Comparison of ENCODE assay signal across 8 cellular contexts in genomic region chr15:89647191-89647851, GRCh38. TPM values are rescaled to one million over a fixed set of nuclear protein-coding genes. Genes with fewer than 3 reads are reported as not detected.
DNase-seq lines count a peak whose midpoint lies in the region; ATAC-seq, FAIRE-seq and TF ChIP-seq lines count a peak whose summit lies in the region.

No MANE protein-coding gene starts in this region.

- H3K36me3 ChIP-seq in H1 (ENCODE audit: control insufficient read depth in 2 of 4, insufficient read depth in 4 of 4, low read length in 3 of 4) (peaks cover 0 to 20% (median 9%) of the 10 kb centered on the region in 4 experiments; a peak in 5 of 8 replicates), mesendoderm (ENCODE audit: control insufficient read depth, insufficient read depth, low read length) (peaks cover 3% of the 10 kb centered on the region)

- H4K8ac ChIP-seq in H1 (ENCODE audit: extremely low read depth, insufficient read depth, low read length) (no peak overlapping the region), mesendoderm (ENCODE audit: low read depth, low read length) (no peak overlapping the region)

- no peaks in the 10 kb centered on the region for H3K9me3 ChIP-seq in H1 (ENCODE audit: insufficient read depth in 2 of 2, low read depth in 1 of 2, low read length in 1 of 2)

- H2AFZ ChIP-seq in H1 (ENCODE audit: low read length), result no peak overlapping the region; the same call in 1 of the 2 replicates

- H2BK5ac ChIP-seq in H1 (ENCODE audit: low read depth, low read length) (no peak overlapping the region), mesendoderm (ENCODE audit: low read length) (no peak overlapping the region)

- peak overlapping the region in 1 of 4 experiments; percentile 17; a peak in 1 of 8 replicates for H3K4me3 ChIP-seq in H1 (ENCODE audit: extremely low read depth in 1 of 4, insufficient read depth in 2 of 4, low read depth in 3 of 4, low read length in 4 of 4)
- H3K4me3 ChIP-seq in mesendoderm (ENCODE audit: low read length), result no peak overlapping the region

- H3K18ac ChIP-seq in H1 (ENCODE audit: extremely low read depth, low read length) (no peak overlapping the region), mesendoderm (ENCODE audit: low read length) (no peak overlapping the region)

- peaks cover 0 to 7% of the 10 kb centered on the region in 2 experiments for H4K20me1 ChIP-seq in H1 (replicated peaks in 1 of 2; ENCODE audit: control insufficient read depth in 1 of 2, insufficient read depth in 2 of 2, low read length in 2 of 2)

- no peak overlapping the region for H2BK20ac ChIP-seq in H1 (ENCODE audit: low read length)

- no peak overlapping the region for H2BK120ac ChIP-seq in H1 (replicated peaks; ENCODE audit: low read depth, low read length)
- no peak overlapping the region for H2BK120ac ChIP-seq in mesendoderm (ENCODE audit: low read depth, low read length)

- H3K79me1 ChIP-seq in H1 (ENCODE audit: low read depth, low read length), result no peaks in the 10 kb centered on the region
- H3K79me1 ChIP-seq in mesendoderm (ENCODE audit: low read length), result peaks cover 6% of the 10 kb centered on the region

- TF ChIP-seq EP300 in H1 (IDR thresholded peaks at IDR 0.05; ENCODE audit: borderline replicate concordance in 1 of 2, low read depth in 2 of 2, low read length in 2 of 2), result no peak

- H2AK5ac ChIP-seq in H1 (ENCODE audit: low read depth, low read length) (no peak overlapping the region), mesendoderm (ENCODE audit: low read length) (no peak overlapping the region)

- POLR2A ChIA-PET in H1 (lab: Charles Lee; ENCODE audit: partially characterized antibody), result interaction anchor here (1.1 to 1.3 kb wide), 3 partner anchors 9 to 24 kb away, joined by 3 to 4 read pairs (median 4); no protein-coding TSS in a partner anchor

- H3K79me2 ChIP-seq in H1 (ENCODE audit: control insufficient read depth in 1 of 2, insufficient read depth in 2 of 2, low read length in 2 of 2), result no peaks in the 10 kb centered on the region
- H3K79me2 ChIP-seq in mesendoderm (ENCODE audit: control insufficient read depth, insufficient read depth, low read length), result no peaks in the 10 kb centered on the region

- H3K27me3 ChIP-seq in H1 (replicated peaks in 1 of 4; ENCODE audit: control insufficient read depth in 3 of 4, extremely low read depth in 1 of 4, insufficient read depth in 3 of 4, low read length in 3 of 4) (no peaks in the 10 kb centered on the region), mesendoderm (ENCODE audit: insufficient read depth, low read length, poor library complexity) (no peaks in the 10 kb centered on the region)

- no peak for FAIRE-seq in H1 (lab: Jason Lieb, UNC)

- H4K5ac ChIP-seq in H1 (ENCODE audit: insufficient read length, low read depth, low read length), result no peak overlapping the region
- no peak overlapping the region for H4K5ac ChIP-seq in mesendoderm (ENCODE audit: low read length)

- H2BK15ac ChIP-seq in H1 (ENCODE audit: low read length), result no peak overlapping the region
- H2BK15ac ChIP-seq in mesendoderm (replicated peaks; ENCODE audit: low read depth), result no peak overlapping the region

- peak; percentile 58 to 64 for TF ChIP-seq RAD21 in H1 (IDR thresholded peaks at IDR 0.05 in 1 of 2, conservative IDR thresholded peaks at IDR 0.05 in 1 of 2; ENCODE audit: low read depth in 2 of 2, low read length in 2 of 2)

- H4K91ac ChIP-seq in H1 (replicated peaks; ENCODE audit: insufficient read length, low read length), result no peak overlapping the region

- H3K27ac ChIP-seq in 22Rv1 (no peak overlapping the region), H1 (ENCODE audit: low read depth, low read length) (no peak overlapping the region), mesendoderm (ENCODE audit: low read depth, low read length) (no peak overlapping the region)

- H3K4me1 ChIP-seq in H1 (replicated peaks in 1 of 4; ENCODE audit: control insufficient read depth in 3 of 4, insufficient read depth in 4 of 4, low read length in 3 of 4) (no peaks in the 10 kb centered on the region), mesendoderm (ENCODE audit: control insufficient read depth, low read depth, low read length) (no peaks in the 10 kb centered on the region)

- H3K56ac ChIP-seq in H1 (replicated peaks; ENCODE audit: insufficient read length, low read depth, low read length), result no peak overlapping the region
- H3K56ac ChIP-seq in mesendoderm (ENCODE audit: low read length), result no peak overlapping the region

- H3K4ac ChIP-seq in H1 (replicated peaks; ENCODE audit: insufficient read length, low read depth, low read length), result no peak overlapping the region
- H3K4ac ChIP-seq in mesendoderm (ENCODE audit: low read depth, low read length), result no peak overlapping the region

- peak overlapping the region; percentile 10 to 62 for H3K4me2 ChIP-seq in H1 (ENCODE audit: insufficient read depth in 1 of 2, low read depth in 2 of 2, low read length in 2 of 2)
- no peak overlapping the region for H3K4me2 ChIP-seq in mesendoderm (ENCODE audit: low read length)

- no peaks in the 10 kb centered on the region for H3K23me2 ChIP-seq in H1 (ENCODE audit: low read depth, low read length)

- TF ChIP-seq POLR2A in GM18505 (IDR thresholded peaks at IDR 0.05; ENCODE audit: borderline replicate concordance, extremely low read depth, insufficient read depth, insufficient read length), result no peak
- TF ChIP-seq POLR2A in H1 (IDR thresholded peaks at IDR 0.05; ENCODE audit: control extremely low read depth in 1 of 2, low read depth in 2 of 2, low read length in 2 of 2), result no peak

- ATAC-seq in GM18505 (IDR thresholded peaks at IDR 0.05; ENCODE audit: unreplicated experiment) (peak; percentile 52), GM18519 (IDR thresholded peaks at IDR 0.05; ENCODE audit: low FRiP score, unreplicated experiment) (no peak)

- H2BK12ac ChIP-seq in H1 (ENCODE audit: low read depth, low read length), result no peak overlapping the region

- H3K23ac ChIP-seq in H1 (ENCODE audit: insufficient read length) (no peak overlapping the region), mesendoderm (ENCODE audit: low read length) (no peak overlapping the region)

- H3K9ac ChIP-seq in H1 (replicated peaks in 1 of 4; ENCODE audit: extremely low read depth in 1 of 4, low read depth in 3 of 4, low read length in 3 of 4) (no peak overlapping the region), mesendoderm (ENCODE audit: low read length) (no peak overlapping the region)

- TF ChIP-seq CTCF in 22Rv1 (IDR thresholded peaks at IDR 0.05) (peak; percentile 97), H1 (IDR thresholded peaks at IDR 0.05; ENCODE audit: control extremely low read depth in 1 of 3, insufficient read depth in 1 of 3, low read depth in 1 of 3, low read length in 3 of 3) (peak; percentile 85 to 98 (median 98))

- DNase-seq in NCI-H69 (lab: John Stamatoyannopoulos, UW) (peak; percentile 38), H1 (ENCODE audit: low read depth in 1 of 2, low spot score in 2 of 2) (peak; percentile 39 to 99), mesendoderm (peak; percentile 75)
- peak; percentile 17 to 42 for DNase-seq in activated CD8-positive, alpha-beta memory T cell treated with anti-CD3 and anti-CD28 coated beads for 1 hour (ENCODE audit: extremely low read depth in 1 of 2, low read depth in 1 of 2)
- DNase-seq in stimulated activated CD8-positive, alpha-beta memory T cell treated with anti-CD3 and anti-CD28 coated beads, Interleukin-7, amount 100 ng/mL, for 1 hour (ENCODE audit: low read depth in 2 of 2), result peak; percentile 25 to 41

- CTCF ChIA-PET in H1 (lab: Charles Lee; ENCODE audit: partially characterized antibody), result interaction anchor here (0.6 to 5.1 kb wide), 20 partner anchors 11 to 271 kb away, joined by 3 to 43 read pairs (median 5); no protein-coding TSS in a partner anchor

- WGBS in H1 (ENCODE audit: extremely low coverage in 1 of 2, insufficient coverage in 1 of 2, insufficient read length in 1 of 2, insufficient replicate concordance in 2 of 2, low coverage in 1 of 2, low lambda C conversion rate in 2 of 2, missing lambda C conversion rate in 1 of 2), 2 experiments, result 61% methylated on average over 25 of the region's 25 CpGs; no CpG with 5 or more reads in 1 of the 2 experiments
- no CpG with 5 or more reads among the region's 25 CpGs for WGBS in mesendoderm (ENCODE audit: extremely low coverage, insufficient coverage, low lambda C conversion rate)

- no peak overlapping the region for H3K14ac ChIP-seq in H1 (ENCODE audit: insufficient read length)

RNA-seq across cellular contexts. Expression of gene KIF7, which starts 7.9 kb away (rescaled TPM):
- total RNA-seq in H1 (2021; fragmentation: NEBNext Ultra II Directional; extraction: Animal tissue kit (Norgen Biotek cat#: 25700)), result 14.0 TPM in 2 replicates
- polyA plus RNA-seq in H1 (2011; rRNA removed), result 4.9 and 7.0 TPM in 2 replicates
- polyA plus RNA-seq in H1 (2011; cell fraction: cytosol; rRNA removed), result 9.8 TPM
- polyA plus RNA-seq in H1 (2011; cell fraction: nucleus; rRNA removed), result 18.2 TPM
- 7.0 to 13.1 TPM (median 12.5 TPM) in 4 replicates for polyA plus RNA-seq in H1 (2012, experiment 1 of 2)
- polyA plus RNA-seq in H1 (2012, experiment 2 of 2), result 3.4 TPM
- 6.0 TPM for polyA plus RNA-seq in H1 (2013, experiment 1 of 2)
- 5.6 TPM for polyA plus RNA-seq in H1 (2013, experiment 2 of 2)
- 3.9 and 4.4 TPM in 2 replicates for polyA minus RNA-seq in H1 (2011; rRNA and poly(A)+ RNA removed)
- 7.1 TPM for polyA minus RNA-seq in H1 (2011; cell fraction: cytosol; rRNA and poly(A)+ RNA removed)
- polyA minus RNA-seq in H1 (2011; cell fraction: nucleus; rRNA and poly(A)+ RNA removed), result 8.6 TPM
- polyA plus RNA-seq in mesendoderm (2013, experiment 1 of 2), result 6.5 TPM
- polyA plus RNA-seq in mesendoderm (2013, experiment 2 of 2), result 6.0 TPM

RNA-seq across cellular contexts. Expression of gene PLIN1, which starts 31.8 kb away (rescaled TPM):
- total RNA-seq in H1 (2021; fragmentation: NEBNext Ultra II Directional; extraction: Animal tissue kit (Norgen Biotek cat#: 25700)), result 0.11 TPM in 1 of 2 replicates, not detected in the other
- polyA plus RNA-seq in H1 (2011; rRNA removed), result 0.33 and 0.41 TPM in 2 replicates
- 0.32 TPM for polyA plus RNA-seq in H1 (2011; cell fraction: cytosol; rRNA removed)
- 0.86 TPM for polyA plus RNA-seq in H1 (2011; cell fraction: nucleus; rRNA removed)
- polyA plus RNA-seq in H1 (2012, experiment 1 of 2), result 0.11 to 0.16 TPM (median 0.15 TPM) in 3 of 4 replicates, not detected in the other
- 0.08 TPM for polyA plus RNA-seq in H1 (2012, experiment 2 of 2)
- polyA plus RNA-seq in H1 (2013, experiment 1 of 2), result 0.08 TPM
- 0.15 TPM for polyA plus RNA-seq in H1 (2013, experiment 2 of 2)
- 0.06 TPM in 1 of 2 replicates, not detected in the other for polyA minus RNA-seq in H1 (2011; rRNA and poly(A)+ RNA removed)
- not detected for polyA minus RNA-seq in H1 (2011; cell fraction: cytosol; rRNA and poly(A)+ RNA removed)
- not detected for polyA minus RNA-seq in H1 (2011; cell fraction: nucleus; rRNA and poly(A)+ RNA removed)
- 0.07 TPM for polyA plus RNA-seq in mesendoderm (2013, experiment 1 of 2)
- not detected for polyA plus RNA-seq in mesendoderm (2013, experiment 2 of 2)

RNA-seq across cellular contexts. Expression of gene PEX11A, which starts 43.2 kb away (rescaled TPM):
- total RNA-seq in H1 (2021; fragmentation: NEBNext Ultra II Directional; extraction: Animal tissue kit (Norgen Biotek cat#: 25700)), result 2.2 and 2.9 TPM in 2 replicates
- polyA plus RNA-seq in H1 (2011; rRNA removed), result 2.3 and 3.0 TPM in 2 replicates
- polyA plus RNA-seq in H1 (2011; cell fraction: cytosol; rRNA removed), result 2.2 TPM
- polyA plus RNA-seq in H1 (2011; cell fraction: nucleus; rRNA removed), result 1.7 TPM
- 2.5 to 3.5 TPM (median 2.7 TPM) in 4 replicates for polyA plus RNA-seq in H1 (2012, experiment 1 of 2)
- 1.5 TPM for polyA plus RNA-seq in H1 (2012, experiment 2 of 2)
- 2.2 TPM for polyA plus RNA-seq in H1 (2013, experiment 1 of 2)
- 2.4 TPM for polyA plus RNA-seq in H1 (2013, experiment 2 of 2)
- 3.4 and 4.1 TPM in 2 replicates for polyA minus RNA-seq in H1 (2011; rRNA and poly(A)+ RNA removed)
- 3.0 TPM for polyA minus RNA-seq in H1 (2011; cell fraction: cytosol; rRNA and poly(A)+ RNA removed)
- 2.7 TPM for polyA minus RNA-seq in H1 (2011; cell fraction: nucleus; rRNA and poly(A)+ RNA removed)
- polyA plus RNA-seq in mesendoderm (2013, experiment 1 of 2), result 0.72 TPM
- 0.90 TPM for polyA plus RNA-seq in mesendoderm (2013, experiment 2 of 2)

RNA-seq across cellular contexts. Expression of gene WDR93, which starts 43.3 kb away (rescaled TPM):
- not detected in 2 replicates for total RNA-seq in H1 (2021; fragmentation: NEBNext Ultra II Directional; extraction: Animal tissue kit (Norgen Biotek cat#: 25700))
- polyA plus RNA-seq in H1 (2011; rRNA removed), result 0.03 and 0.08 TPM in 2 replicates
- polyA plus RNA-seq in H1 (2011; cell fraction: cytosol; rRNA removed), result 0.22 TPM
- 0.06 TPM for polyA plus RNA-seq in H1 (2011; cell fraction: nucleus; rRNA removed)
- 0.08 to 0.29 TPM in 2 of 4 replicates, not detected in the others for polyA plus RNA-seq in H1 (2012, experiment 1 of 2)
- not detected for polyA plus RNA-seq in H1 (2012, experiment 2 of 2)
- polyA plus RNA-seq in H1 (2013, experiment 1 of 2), result 0.06 TPM
- polyA plus RNA-seq in H1 (2013, experiment 2 of 2), result 0.04 TPM
- not detected in 2 replicates for polyA minus RNA-seq in H1 (2011; rRNA and poly(A)+ RNA removed)
- not detected for polyA minus RNA-seq in H1 (2011; cell fraction: cytosol; rRNA and poly(A)+ RNA removed)
- polyA minus RNA-seq in H1 (2011; cell fraction: nucleus; rRNA and poly(A)+ RNA removed), result not detected
- 0.03 TPM for polyA plus RNA-seq in mesendoderm (2013, experiment 1 of 2)
- polyA plus RNA-seq in mesendoderm (2013, experiment 2 of 2), result not detected
